Comparison of ENCODE assay signal across 1 cellular context in the genomic region with DNA sequence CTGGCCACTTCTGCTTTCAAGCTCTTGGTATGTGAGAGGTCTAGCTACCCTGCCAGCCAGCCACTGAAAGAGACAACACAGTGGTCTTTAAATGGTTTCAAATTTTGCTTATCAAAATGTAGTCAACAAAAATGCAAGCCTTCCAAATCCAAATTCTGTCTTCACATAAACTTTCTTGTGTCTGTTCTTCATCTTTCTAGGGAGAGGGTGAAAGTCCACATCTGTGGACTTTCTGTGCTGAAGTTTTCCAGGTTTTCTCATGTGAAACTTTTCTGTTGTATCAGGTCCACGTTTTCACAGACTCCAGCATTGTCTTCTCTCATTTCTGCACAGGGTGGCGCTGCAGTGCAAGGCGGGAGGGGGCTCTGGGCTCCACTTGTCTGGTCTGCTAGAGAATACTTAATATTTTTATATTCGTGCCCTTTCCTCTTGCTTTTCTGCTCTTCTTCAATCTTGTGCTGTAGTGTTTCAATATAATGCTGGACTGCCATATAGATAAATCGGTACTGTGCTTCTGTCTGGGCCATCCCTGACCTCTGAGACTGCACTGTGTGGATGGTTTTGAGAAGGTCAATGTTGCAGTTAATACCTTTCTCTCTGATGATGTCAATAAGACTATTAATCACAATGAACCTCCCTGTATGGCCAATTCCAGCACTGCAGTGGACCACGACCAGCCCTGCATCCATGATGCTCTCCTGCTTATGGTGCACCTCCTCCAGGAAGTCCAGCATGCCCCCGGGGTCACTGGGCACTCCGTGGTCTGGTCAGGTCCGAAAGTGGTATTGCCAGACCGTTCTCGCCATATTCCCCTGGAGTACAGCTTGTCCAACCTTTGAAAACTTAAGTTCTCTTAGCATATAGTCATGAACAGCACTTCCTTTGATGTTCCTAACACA.
TF ChIP-seq lines count a peak whose summit lies in the region.

No MANE protein-coding gene starts in this region.

TF ChIP-seq in HepG2, 621 proteins besides CTCF, POLR2A, EP300 and RAD21 (continued from another document and continues in another):
- no peak for TF ChIP-seq ZBTB39 (CRISPR knock-in tag; IDR thresholded peaks at IDR 0.05)
- TF ChIP-seq ZNF326 (CRISPR knock-in tag; IDR thresholded peaks at IDR 0.05; ENCODE audit: borderline replicate concordance), result no peak
- 0 out of 2 replicates have a peak, but pooled peaks have one; percentile 21 for TF ChIP-seq ATF2 (CRISPR knock-in tag; IDR thresholded peaks at IDR 0.05)
- TF ChIP-seq ZNF83 (CRISPR knock-in tag; IDR thresholded peaks at IDR 0.05; ENCODE audit: borderline replicate concordance), result no peak
- no peak for TF ChIP-seq SOX13 (IDR thresholded peaks at IDR 0.05)
- TF ChIP-seq SOX13 (CRISPR knock-in tag; conservative IDR thresholded peaks at IDR 0.05 in 1 of 2, IDR thresholded peaks at IDR 0.05 in 1 of 2), result peak in 1 of 2 experiments; percentile 23; a peak in 1 of 4 replicates
- TF ChIP-seq ISL2 (CRISPR knock-in tag; IDR thresholded peaks at IDR 0.05), result 0 out of 2 replicates have a peak, but pooled peaks have one; percentile 32
- TF ChIP-seq SNAPC5 (CRISPR knock-in tag; IDR thresholded peaks at IDR 0.05; ENCODE audit: borderline replicate concordance), result no peak
- peak; percentile 65; the same call in 1 of the 2 replicates for TF ChIP-seq IRF2 (CRISPR knock-in tag; IDR thresholded peaks at IDR 0.05)
- TF ChIP-seq ZNF703 (CRISPR knock-in tag; IDR thresholded peaks at IDR 0.05; ENCODE audit: borderline replicate concordance), result no peak
- no peak for TF ChIP-seq MLLT10 (CRISPR knock-in tag; IDR thresholded peaks at IDR 0.05)
- TF ChIP-seq ZMYM2 (CRISPR knock-in tag; IDR thresholded peaks at IDR 0.05), result no peak
- TF ChIP-seq ZNF737 (CRISPR knock-in tag; IDR thresholded peaks at IDR 0.05; ENCODE audit: borderline replicate concordance), result no peak
- TF ChIP-seq, protein P1, sequence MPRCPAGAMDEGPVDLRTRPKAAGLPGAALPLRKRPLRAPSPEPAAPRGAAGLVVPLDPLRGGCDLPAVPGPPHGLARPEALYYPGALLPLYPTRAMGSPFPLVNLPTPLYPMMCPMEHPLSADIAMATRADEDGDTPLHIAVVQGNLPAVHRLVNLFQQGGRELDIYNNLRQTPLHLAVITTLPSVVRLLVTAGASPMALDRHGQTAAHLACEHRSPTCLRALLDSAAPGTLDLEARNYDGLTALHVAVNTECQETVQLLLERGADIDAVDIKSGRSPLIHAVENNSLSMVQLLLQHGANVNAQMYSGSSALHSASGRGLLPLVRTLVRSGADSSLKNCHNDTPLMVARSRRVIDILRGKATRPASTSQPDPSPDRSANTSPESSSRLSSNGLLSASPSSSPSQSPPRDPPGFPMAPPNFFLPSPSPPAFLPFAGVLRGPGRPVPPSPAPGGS (CRISPR knock-in tag; IDR thresholded peaks at IDR 0.05), result no peak
- no peak for TF ChIP-seq ZNF773 (CRISPR knock-in tag; IDR thresholded peaks at IDR 0.05; ENCODE audit: borderline replicate concordance)
- no peak for TF ChIP-seq PBX2 (CRISPR knock-in tag; IDR thresholded peaks at IDR 0.05)
- TF ChIP-seq, protein P2, sequence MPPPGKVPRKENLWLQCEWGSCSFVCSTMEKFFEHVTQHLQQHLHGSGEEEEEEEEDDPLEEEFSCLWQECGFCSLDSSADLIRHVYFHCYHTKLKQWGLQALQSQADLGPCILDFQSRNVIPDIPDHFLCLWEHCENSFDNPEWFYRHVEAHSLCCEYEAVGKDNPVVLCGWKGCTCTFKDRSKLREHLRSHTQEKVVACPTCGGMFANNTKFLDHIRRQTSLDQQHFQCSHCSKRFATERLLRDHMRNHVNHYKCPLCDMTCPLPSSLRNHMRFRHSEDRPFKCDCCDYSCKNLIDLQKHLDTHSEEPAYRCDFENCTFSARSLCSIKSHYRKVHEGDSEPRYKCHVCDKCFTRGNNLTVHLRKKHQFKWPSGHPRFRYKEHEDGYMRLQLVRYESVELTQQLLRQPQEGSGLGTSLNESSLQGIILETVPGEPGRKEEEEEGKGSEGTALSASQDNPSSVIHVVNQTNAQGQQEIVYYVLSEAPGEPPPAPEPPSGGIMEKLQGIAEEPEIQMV (CRISPR knock-in tag; IDR thresholded peaks at IDR 0.05; ENCODE audit: low read depth), result no peak
- TF ChIP-seq DMAP1 (CRISPR knock-in tag; IDR thresholded peaks at IDR 0.05), result no peak
- TF ChIP-seq DNMT3B (CRISPR knock-in tag; conservative IDR thresholded peaks at IDR 0.05), result no peak
- no peak for TF ChIP-seq ZNF407 (CRISPR knock-in tag; IDR thresholded peaks at IDR 0.05; ENCODE audit: not compliant biosample characterization)
- 0 out of 2 replicates have a peak, but pooled peaks have one; percentile 21 for TF ChIP-seq ZNF777 (CRISPR knock-in tag; IDR thresholded peaks at IDR 0.05)
- TF ChIP-seq SMAD9 (CRISPR knock-in tag; IDR thresholded peaks at IDR 0.05), result no peak
- TF ChIP-seq TAF15 (IDR thresholded peaks at IDR 0.05; ENCODE audit: low read depth, low read length, poor library complexity, severe bottlenecking), result no peak
- no peak for TF ChIP-seq ZNF563 (CRISPR knock-in tag; IDR thresholded peaks at IDR 0.05)
- 0 out of 2 replicates have a peak, but pooled peaks have one; percentile 21 for TF ChIP-seq KDM3A (CRISPR knock-in tag; IDR thresholded peaks at IDR 0.05; ENCODE audit: low read depth)
- no peak for TF ChIP-seq ARNT2 (CRISPR knock-in tag; IDR thresholded peaks at IDR 0.05; ENCODE audit: low read depth)
- TF ChIP-seq, protein P3, sequence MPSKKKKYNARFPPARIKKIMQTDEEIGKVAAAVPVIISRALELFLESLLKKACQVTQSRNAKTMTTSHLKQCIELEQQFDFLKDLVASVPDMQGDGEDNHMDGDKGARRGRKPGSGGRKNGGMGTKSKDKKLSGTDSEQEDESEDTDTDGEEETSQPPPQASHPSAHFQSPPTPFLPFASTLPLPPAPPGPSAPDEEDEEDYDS (CRISPR knock-in tag; IDR thresholded peaks at IDR 0.05), result peak; percentile 37; the same call in 1 of the 2 replicates
- no peak for TF ChIP-seq ZFP82 (CRISPR knock-in tag; IDR thresholded peaks at IDR 0.05; ENCODE audit: borderline replicate concordance)
- TF ChIP-seq, protein P4, sequence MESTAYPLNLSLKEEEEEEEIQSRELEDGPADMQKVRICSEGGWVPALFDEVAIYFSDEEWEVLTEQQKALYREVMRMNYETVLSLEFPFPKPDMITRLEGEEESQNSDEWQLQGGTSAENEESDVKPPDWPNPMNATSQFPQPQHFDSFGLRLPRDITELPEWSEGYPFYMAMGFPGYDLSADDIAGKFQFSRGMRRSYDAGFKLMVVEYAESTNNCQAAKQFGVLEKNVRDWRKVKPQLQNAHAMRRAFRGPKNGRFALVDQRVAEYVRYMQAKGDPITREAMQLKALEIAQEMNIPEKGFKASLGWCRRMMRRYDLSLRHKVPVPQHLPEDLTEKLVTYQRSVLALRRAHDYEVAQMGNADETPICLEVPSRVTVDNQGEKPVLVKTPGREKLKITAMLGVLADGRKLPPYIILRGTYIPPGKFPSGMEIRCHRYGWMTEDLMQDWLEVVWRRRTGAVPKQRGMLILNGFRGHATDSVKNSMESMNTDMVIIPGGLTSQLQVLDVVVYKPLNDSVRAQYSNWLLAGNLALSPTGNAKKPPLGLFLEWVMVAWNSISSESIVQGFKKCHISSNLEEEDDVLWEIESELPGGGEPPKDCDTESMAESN (CRISPR knock-in tag; conservative IDR thresholded peaks at IDR 0.05), result peak; percentile 25; the same call in 1 of the 2 replicates
- 0 out of 2 replicates have a peak, but pooled peaks have one; percentile 11 for TF ChIP-seq ELF3 (CRISPR knock-in tag; IDR thresholded peaks at IDR 0.05)
- TF ChIP-seq ZFP36L2 (CRISPR knock-in tag; IDR thresholded peaks at IDR 0.05), result no peak
- 0 out of 2 replicates have a peak, but pooled peaks have one; percentile 48 for TF ChIP-seq ZSCAN12 (CRISPR knock-in tag; IDR thresholded peaks at IDR 0.05)
